Comparison of ENCODE assay signal across 28 cellular contexts in genomic region chr2:110819711-110820110, GRCh38.
"Had no signal": no experiment of that assay in that cellular context is flagged by ENCODE, and none has a peak within 500 bp of the region (broad histone marks: within the 10 kb centered on the region; RNA-seq: fewer than 3 reads in every experiment).

No MANE protein-coding gene starts in this region.

- H3K9me3 ChIP-seq: gastrocnemius medialis, thoracic aorta had no signal

- H3K36me3 ChIP-seq: ascending aorta, cardiac muscle cell, gastrocnemius medialis, thoracic aorta had no signal

- DNase-seq: activated CD4-positive, alpha-beta memory T cell treated with anti-CD3 and anti-CD28 coated beads for 36 hours; activated CD4-positive, alpha-beta T cell treated with anti-CD3 and anti-CD28 coated beads for 48 hours; activated CD4-positive, CD25-positive, alpha-beta regulatory T cell; activated CD8-positive, alpha-beta memory T cell treated with anti-CD3 and anti-CD28 coated beads, Interleukin-2, amount 50 U/mL, for 4 hours; activated gamma-delta T cell; activated naive CD4-positive, alpha-beta T cell treated with anti-CD3 and anti-CD28 coated beads, Interleukin-2, amount 10 ng/mL, durations not matched to agents 7 days and 5 days; activated naive CD8-positive, alpha-beta T cell treated with anti-CD3 and anti-CD28 coated beads, Interleukin-2, amount 10 ng/mL, durations not matched to agents 7 days and 5 days; activated T-cell treated with anti-CD3 and anti-CD28 coated beads, Interleukin-2, amount 50 U/mL, for 1 hour; cerebellar nuclear complex; dorsolateral prefrontal cortex; effector memory CD4-positive, alpha-beta T cell; erythroblast; gastrocnemius medialis; glutamatergic neuron; left colon; mammary epithelial cell; nucleus accumbens; psoas muscle; trophoblast cell had no signal

- H2AFZ ChIP-seq: parathyroid adenoma had no signal

- H3K9me3 Mint-ChIP-seq: activated naive CD4-positive, alpha-beta T cell treated with anti-CD3 and anti-CD28 coated beads, Interleukin-2, amount 10 ng/mL, durations not matched to agents 7 days and 5 days had no signal

- H3K4me1 ChIP-seq: ascending aorta, parathyroid adenoma had no signal

- H3K4me3 ChIP-seq: ascending aorta, cardiac muscle cell, coronary artery, dorsolateral prefrontal cortex, gastrocnemius medialis, psoas muscle, thoracic aorta had no signal

- H3K9ac ChIP-seq: parathyroid adenoma had no signal

- H3K4me1 Mint-ChIP-seq: activated naive CD4-positive, alpha-beta T cell treated with anti-CD3 and anti-CD28 coated beads, Interleukin-2, amount 10 ng/mL, durations not matched to agents 7 days and 5 days; brain; nephron had no signal

- H3K4me3 Mint-ChIP-seq: activated CD4-positive, alpha-beta memory T cell treated with anti-CD3 and anti-CD28 coated beads for 36 hours; activated naive CD4-positive, alpha-beta T cell treated with anti-CD3 and anti-CD28 coated beads, Interleukin-2, amount 10 ng/mL, durations not matched to agents 7 days and 5 days; activated naive CD8-positive, alpha-beta T cell treated with anti-CD3 and anti-CD28 coated beads, Interleukin-2, amount 10 ng/mL, durations not matched to agents 7 days and 5 days; brain; nephron; stimulated activated naive CD8-positive, alpha-beta T cell treated with anti-CD3 and anti-CD28 coated beads, Interleukin-15, Interleukin-2, amounts not matched to agents 100 ng/mL and 50 ng/mL, for 24 hours; T-helper 2 cell treated with Interferon-gamma antibody and Interleukin-4, amounts not matched to agents 5 μg/mL and 100 μg/mL, for 36 hours had no signal

- H3K79me2 ChIP-seq: parathyroid adenoma had no signal

- H3K27ac Mint-ChIP-seq: activated CD4-positive, alpha-beta memory T cell treated with anti-CD3 and anti-CD28 coated beads for 36 hours; activated naive CD4-positive, alpha-beta T cell treated with anti-CD3 and anti-CD28 coated beads, Interleukin-2, amount 10 ng/mL, durations not matched to agents 7 days and 5 days; activated naive CD8-positive, alpha-beta T cell treated with anti-CD3 and anti-CD28 coated beads, Interleukin-2, amount 10 ng/mL, durations not matched to agents 7 days and 5 days; nephron; stimulated activated naive CD8-positive, alpha-beta T cell treated with anti-CD3 and anti-CD28 coated beads, Interleukin-15, Interleukin-2, amounts not matched to agents 100 ng/mL and 50 ng/mL, for 24 hours; T-helper 2 cell treated with Interferon-gamma antibody and Interleukin-4, amounts not matched to agents 5 μg/mL and 100 μg/mL, for 36 hours had no signal

- H3K27ac ChIP-seq: ascending aorta, cardiac muscle cell, coronary artery, dorsolateral prefrontal cortex, parathyroid adenoma, psoas muscle, thoracic aorta had no signal

- H3K27me3 ChIP-seq: ascending aorta, cardiac muscle cell, gastrocnemius medialis had no signal

- ATAC-seq: gastrocnemius medialis, left colon, psoas muscle had no signal

- H3K36me3 Mint-ChIP-seq: activated naive CD4-positive, alpha-beta T cell treated with anti-CD3 and anti-CD28 coated beads, Interleukin-2, amount 10 ng/mL, durations not matched to agents 7 days and 5 days; activated naive CD8-positive, alpha-beta T cell treated with anti-CD3 and anti-CD28 coated beads, Interleukin-2, amount 10 ng/mL, durations not matched to agents 7 days and 5 days; brain had no signal
